ENCODE assay signal across 9 cellular contexts in genomic region chr22:31628969-31629723, GRCh38. TPM values are rescaled to one million over a fixed set of nuclear protein-coding genes. Genes with fewer than 3 reads are reported as not detected.
DNase-seq lines count a peak whose midpoint lies in the region; ATAC-seq and TF ChIP-seq lines count a peak whose summit lies in the region.
"Had no signal": no experiment of that assay in that cellular context is flagged by ENCODE, and none has a peak within 500 bp of the region (broad histone marks: within the 10 kb centered on the region; RNA-seq: fewer than 3 reads in every experiment).

No MANE protein-coding gene starts in this region.

- H3K4me1 Mint-ChIP-seq in T-helper 1 cell treated with Interleukin-12 subunit alpha and Interleukin-12 subunit beta and Interleukin-4 antibody, amounts not matched to agents 30 μg/mL and 1 μg/mL, for 36 hours (ENCODE audit: low read depth): peaks cover 26% of the 10 kb centered on the region

- H3K27ac ChIP-seq in skin epidermis: peak overlapping the region in 18 of 21 experiments; percentile 80 to 95 (median 92)

- H3K4me3 ChIP-seq in GM12875 (ENCODE audit: low read depth, low read length): peak overlapping the region; percentile 80
- peak overlapping the region; percentile 87 for H3K4me3 ChIP-seq in epithelial cell of proximal tubule (ENCODE audit: low read depth, low read length)
- peak overlapping the region in 2 of 7 experiments; percentile 59 to 82 for H3K4me3 ChIP-seq in skin epidermis

- TF ChIP-seq CTCF in GM12875 (IDR thresholded peaks at IDR 0.05; ENCODE audit: borderline replicate concordance, insufficient read depth, low read depth, low read length) (peak; percentile 19; the same call in 1 of the 2 replicates), epithelial cell of proximal tubule (conservative IDR thresholded peaks at IDR 0.05; ENCODE audit: low read depth, low read length) (peak; percentile 18)

- H3K36me3 Mint-ChIP-seq in T-helper 1 cell treated with Interleukin-12 subunit alpha and Interleukin-12 subunit beta and Interleukin-4 antibody, amounts not matched to agents 30 μg/mL and 1 μg/mL, for 36 hours (ENCODE audit: low read depth): peaks cover 3% of the 10 kb centered on the region

- no peak for ATAC-seq in HG02610 (IDR thresholded peaks at IDR 0.05; ENCODE audit: unreplicated experiment)
- no peak for ATAC-seq in GM18867 (IDR thresholded peaks at IDR 0.05; ENCODE audit: unreplicated experiment)

- H3K4me3 Mint-ChIP-seq in T-helper 1 cell treated with Interleukin-12 subunit alpha and Interleukin-12 subunit beta and Interleukin-4 antibody, amounts not matched to agents 30 μg/mL and 1 μg/mL, for 36 hours: peak overlapping the region; percentile 75

- no peaks in the 10 kb centered on the region for H3K9me3 Mint-ChIP-seq in T-helper 1 cell treated with Interleukin-12 subunit alpha and Interleukin-12 subunit beta and Interleukin-4 antibody, amounts not matched to agents 30 μg/mL and 1 μg/mL, for 36 hours

- DNase-seq in epithelial cell of proximal tubule (ENCODE audit: low read depth): no peak
- DNase-seq in dermis blood vessel endothelial cell: no peak
- DNase-seq in D341Med (ENCODE audit: low spot score): no peak
- DNase-seq: HCEC 1CT had no signal

- H3K27me3 Mint-ChIP-seq in T-helper 1 cell treated with Interleukin-12 subunit alpha and Interleukin-12 subunit beta and Interleukin-4 antibody, amounts not matched to agents 30 μg/mL and 1 μg/mL, for 36 hours (ENCODE audit: low read depth): no peaks in the 10 kb centered on the region

- peak overlapping the region; percentile 76 for H3K27ac Mint-ChIP-seq in T-helper 1 cell treated with Interleukin-12 subunit alpha and Interleukin-12 subunit beta and Interleukin-4 antibody, amounts not matched to agents 30 μg/mL and 1 μg/mL, for 36 hours

RNA-seq across cellular contexts. Expression of gene PISD, which starts 32.9 kb away (rescaled TPM):
- 61.1 and 78.9 TPM in 2 replicates for total RNA-seq in epithelial cell of proximal tubule
- total RNA-seq in dermis blood vessel endothelial cell: 52.6 and 58.3 TPM in 2 replicates
